ENCODE assay signal across 8 cellular contexts in the genomic region with DNA sequence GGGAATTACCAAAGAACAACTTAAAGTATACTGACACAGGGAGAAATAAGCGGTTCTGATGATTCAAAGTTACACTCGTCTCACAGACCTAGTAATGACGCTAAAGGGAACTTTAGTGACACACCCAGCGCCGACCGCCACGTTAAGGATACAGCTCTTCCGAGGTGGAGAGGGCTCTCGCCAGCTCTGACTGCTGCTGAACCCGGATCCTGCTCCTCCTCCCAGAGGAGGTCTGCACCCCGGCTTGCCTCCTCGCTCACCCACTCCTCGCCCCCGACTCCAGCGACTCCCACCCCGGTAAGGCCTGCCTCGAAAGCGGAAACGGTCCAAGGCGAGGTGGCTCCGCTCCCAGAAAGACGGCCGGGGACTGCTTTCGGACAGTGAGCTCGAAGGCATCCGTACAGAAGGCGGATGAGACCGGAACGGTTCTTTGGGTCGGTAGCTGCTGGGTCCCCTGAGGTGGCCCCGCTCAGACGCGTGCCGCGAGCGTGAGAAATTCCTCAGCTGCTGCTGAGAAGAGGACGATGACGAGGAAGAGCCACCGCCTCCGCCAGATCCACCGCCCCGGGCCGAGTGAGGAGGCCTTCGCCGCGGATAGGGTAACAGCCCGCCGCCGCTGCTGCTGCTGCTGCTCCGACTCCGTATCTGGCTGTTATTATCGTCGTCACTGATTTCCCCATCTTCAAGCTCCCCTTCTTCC. TPM values are rescaled to one million over a fixed set of nuclear protein-coding genes. Genes with fewer than 3 reads are reported as not detected.
A peak's percentile ranks its signal among the peaks of the same experiment; 100 is the strongest.
DNase-seq lines count a peak whose midpoint lies in the region; ATAC-seq and TF ChIP-seq lines count a peak whose summit lies in the region.

No MANE protein-coding gene starts in this region.

- H3K4me1 ChIP-seq in adrenal gland (replicated peaks in 1 of 2) (peaks cover 11 to 35% of the 10 kb centered on the region in 2 donors), right cardiac atrium (ENCODE audit: control insufficient read depth, insufficient read depth, low read length) (peaks cover 3% of the 10 kb centered on the region), aorta (ENCODE audit: control insufficient read depth in 1 of 2, insufficient read depth in 2 of 2, low read length in 2 of 2) (no peaks in the 10 kb centered on the region)

- H3K9me3 ChIP-seq in adrenal gland (replicated peaks in 1 of 3) (no peaks in the 10 kb centered on the region), right cardiac atrium (ENCODE audit: control insufficient read depth, low read length) (no peaks in the 10 kb centered on the region), aorta (ENCODE audit: control insufficient read depth, low read length) (no peaks in the 10 kb centered on the region)

- H3K4me3 Mint-ChIP-seq in Calu3 (ENCODE audit: low read depth, unreplicated experiment) = peak overlapping the region; percentile 97

- H3K4me3 ChIP-seq in adrenal gland = peak overlapping the region; percentile 65 to 84 (median 82)
- peak overlapping the region; percentile 89 for H3K4me3 ChIP-seq in right cardiac atrium (ENCODE audit: low read length)
- peak overlapping the region; percentile 63 to 84 for H3K4me3 ChIP-seq in aorta (ENCODE audit: low read length in 2 of 2)

- no peaks in the 10 kb centered on the region for H3K27me3 Mint-ChIP-seq in Calu3 (ENCODE audit: unreplicated experiment)

- no peak for TF ChIP-seq CTCF in Calu3 (IDR thresholded peaks at IDR 0.05; ENCODE audit: unreplicated experiment)
- TF ChIP-seq CTCF in adrenal gland (IDR thresholded peaks at IDR 0.05) = peak in 1 of 6 experiments; percentile 1

- H3K27ac Mint-ChIP-seq in Calu3 (ENCODE audit: unreplicated experiment) = peak overlapping the region; percentile 98

- peaks cover 2% of the 10 kb centered on the region for H3K9me3 Mint-ChIP-seq in Calu3 (ENCODE audit: low read depth, unreplicated experiment)

- H3K36me3 ChIP-seq in adrenal gland (replicated peaks in 1 of 2) (peaks cover 0 to 22% of the 10 kb centered on the region in 2 donors), aorta (ENCODE audit: control insufficient read depth in 1 of 2, insufficient read depth in 2 of 2, low read length in 1 of 2) (no peaks in the 10 kb centered on the region)

- TSS peak; percentile 59 for BruUV-seq in Calu3 (replicated peaks; lab: Mats Ljungman, UMichigan)

- CTCF ChIA-PET in Calu3 (lab: Charles Lee) = interaction anchor here (1.0 to 2.9 kb wide), 5 partner anchors 22 to 117 kb away, joined by 3 to 27 read pairs (median 4); partner anchors contain the start of gene RAB21

- H3K27ac ChIP-seq in adrenal gland (peak overlapping the region; percentile 94 to 100 (median 98)), right cardiac atrium (ENCODE audit: low read length) (peak overlapping the region; percentile 95), aorta (ENCODE audit: low read depth in 1 of 2, low read length in 2 of 2) (peak overlapping the region; percentile 95 to 96)

- DNase-seq in Calu3 = peak; percentile 57
- DNase-seq in HT1080 (ENCODE audit: low read depth) = peak; percentile 46
- peak; percentile 48 to 83 (median 66) for DNase-seq in T-helper 1 cell
- peak; percentile 65 to 78 (median 70) for DNase-seq in adrenal gland
- DNase-seq in right cardiac atrium = peak; percentile 60 to 83 (median 79)
- peak; percentile 92 for DNase-seq in retina
- DNase-seq in aorta = peak; percentile 79 to 87

- H3K4me1 Mint-ChIP-seq in Calu3 (ENCODE audit: low read depth, unreplicated experiment) = peaks cover 17% of the 10 kb centered on the region

- peaks cover 69% of the 10 kb centered on the region for H3K36me3 Mint-ChIP-seq in Calu3 (ENCODE audit: insufficient read depth, unreplicated experiment)

- TF ChIP-seq POLR2A in adrenal gland (IDR thresholded peaks at IDR 0.05) = peak in 1 of 2 donors; percentile 68

- intact Hi-C loops in Calu3 (cut with micrococcal nuclease; ENCODE audit: unreplicated experiment) = loop anchor here (5.0 kb wide), 1 partner anchor 174 kb away; the partner anchor contains the start of gene TBC1D15
- intact Hi-C loops in adrenal gland (cut with DNase I) = loop anchor here in 1 of 2 donors (10.0 kb wide), 1 partner anchor 92 kb away; the partner anchor contains the start of gene RAB21
- intact Hi-C loops in right cardiac atrium (cut with DNase I) = loop anchor here in 2 of 4 donors (10.0 kb wide), 1 partner anchor 92 kb away; the partner anchor contains the start of gene RAB21 (in 2 of the 2)
- intact Hi-C loops in aorta (cut with DNase I) = loop anchor here in 1 of 2 donors (10.0 kb wide), 1 partner anchor 92 kb away; the partner anchor contains the start of gene RAB21

- H3K27me3 ChIP-seq in adrenal gland (no peaks in the 10 kb centered on the region), right cardiac atrium (ENCODE audit: control insufficient read depth, insufficient read depth) (no peaks in the 10 kb centered on the region), aorta (ENCODE audit: control insufficient read depth in 1 of 2, insufficient read depth in 2 of 2, low read length in 1 of 2) (no peaks in the 10 kb centered on the region)

- ATAC-seq in GM21390 (IDR thresholded peaks at IDR 0.05; ENCODE audit: unreplicated experiment) (peak; percentile 18), right cardiac atrium (peak; percentile 48 to 63), aorta (ENCODE audit: low FRiP score) (peak; percentile 68)

- 0% methylated on average over 9 to 53 of the region's 53 CpGs for WGBS in adrenal gland, 4 donors
- WGBS in right cardiac atrium = under 1% methylated on average over 53 of the region's 53 CpGs
- whole genome bisulfite sequencing in aorta, 2 donors = 0% methylated on average over 53 of the region's 53 CpGs

RNA-seq across cellular contexts. Expression of gene ZFC3H1, which starts 0.6 kb away (rescaled TPM):
- total RNA-seq in Calu3 (2022) (64.0 and 66.6 TPM in 2 replicates), adrenal gland (10 to 100 TPM; 11.8 to 56.2 (median 28.8) TPM), right cardiac atrium (10 to 100 TPM; 19.5 to 29.5 (median 23.3) TPM), aorta (10 to 100 TPM; 71.7 to 95.3 TPM)
- total RNA-seq in HT1080 (2014; rRNA removed; shearing (Covaris generic)) = 5.3 and 9.3 TPM in 2 replicates
- polyA plus RNA-seq in HT1080 (2015; cell fraction: cytosol; rRNA removed) = 13.3 and 18.3 TPM in 2 replicates
- 214 and 228 TPM in 2 replicates for polyA plus RNA-seq in HT1080 (2015; cell fraction: nucleus; rRNA removed)
- polyA plus RNA-seq in adrenal gland (10 to 100 TPM; 25.0 to 41.9 (median 29.4) TPM), right cardiac atrium (12.4 TPM), aorta (10 to 100 TPM in 1 of 2 donors, 1 to 10 TPM in 1; 8.0 to 27.0 TPM)

RNA-seq across cellular contexts. Expression of gene THAP2, which starts 1.1 kb away (rescaled TPM):
- 8.3 and 9.6 TPM in 2 replicates for total RNA-seq in Calu3 (2022)
- 3.9 and 4.2 TPM in 2 replicates for total RNA-seq in HT1080 (2014; rRNA removed; shearing (Covaris generic))
- polyA plus RNA-seq in HT1080 (2015; cell fraction: cytosol; rRNA removed) = 6.2 and 6.6 TPM in 2 replicates
- 9.0 and 9.4 TPM in 2 replicates for polyA plus RNA-seq in HT1080 (2015; cell fraction: nucleus; rRNA removed)
- 10 to 100 TPM in 2 of 8 donors, 1 to 10 TPM in 5, under 1 TPM in 1; 0.95 to 15.7 (median 5.0) TPM for total RNA-seq in adrenal gland
- 10 to 100 TPM in 1 of 3 donors, 1 to 10 TPM in 2; 3.3 to 11.9 (median 4.9) TPM for polyA plus RNA-seq in adrenal gland
- total RNA-seq in right cardiac atrium = 1 to 10 TPM; 4.8 to 8.5 (median 7.7) TPM
- polyA plus RNA-seq in right cardiac atrium = 3.8 TPM
- total RNA-seq in aorta = 1 to 10 TPM; 4.3 to 6.0 TPM
- 1 to 10 TPM in 1 of 2 donors, under 1 TPM in 1; 1.00 to 1.5 TPM for polyA plus RNA-seq in aorta

RNA-seq across cellular contexts. Expression of gene TMEM19, which starts 22.9 kb away (rescaled TPM):
- total RNA-seq in Calu3 (2022) (20.6 and 29.6 TPM in 2 replicates), adrenal gland (10 to 100 TPM; 12.2 to 21.1 (median 18.8) TPM), right cardiac atrium (10 to 100 TPM; 28.5 to 31.3 (median 29.0) TPM), aorta (10 to 100 TPM; 17.6 to 22.8 TPM)
- 41.8 and 55.8 TPM in 2 replicates for total RNA-seq in HT1080 (2014; rRNA removed; shearing (Covaris generic))
- polyA plus RNA-seq in HT1080 (2015; cell fraction: cytosol; rRNA removed) = 23.9 and 25.4 TPM in 2 replicates
- polyA plus RNA-seq in HT1080 (2015; cell fraction: nucleus; rRNA removed) = 23.5 and 31.1 TPM in 2 replicates
- polyA plus RNA-seq in adrenal gland (1 to 10 TPM; 2.8 to 7.9 (median 4.4) TPM), right cardiac atrium (14.0 TPM), aorta (10 to 100 TPM; 13.6 to 13.9 TPM)

Comparison
In these comparisons a context has a peak if more than half of its experiments do, and no peak if none do; other contexts are left out.
1. Peak in every context shown above with its lines: DNase-seq, ATAC-seq, H3K4me3 ChIP-seq and H3K27ac ChIP-seq.
2. ATAC-seq: peak in every context shown above with its lines; median percentile 68 in aorta; 56 in right cardiac atrium; 18 in GM21390.